In the genomic region with DNA sequence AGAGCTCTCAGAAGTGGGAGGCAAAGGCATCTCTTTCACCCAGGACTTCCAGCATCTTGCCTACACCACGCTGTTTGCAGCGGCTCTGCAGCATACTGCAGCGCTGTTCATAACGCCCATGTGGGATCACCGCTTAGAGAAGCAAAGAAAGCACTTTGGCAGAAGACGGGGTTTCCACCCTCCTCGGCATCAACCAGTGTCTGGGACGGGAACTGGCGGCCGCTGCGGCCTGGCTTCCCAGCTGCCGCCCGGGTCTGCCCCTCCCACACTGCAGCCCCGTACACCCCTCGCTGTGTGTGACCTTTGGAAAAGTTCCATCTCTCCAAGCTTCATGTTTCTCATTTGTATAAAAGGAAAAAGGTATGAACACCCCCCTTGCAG, we compare ENCODE assay signal across 8 cellular contexts. TPM values are rescaled to one million over a fixed set of nuclear protein-coding genes. Genes with fewer than 3 reads are reported as not detected.
DNase-seq lines count a peak whose midpoint lies in the region; ATAC-seq, FAIRE-seq and TF ChIP-seq lines count a peak whose summit lies in the region.

No MANE protein-coding gene starts in this region.

- H3K9me3 ChIP-seq in HUES48 (ENCODE audit: control insufficient read depth, insufficient read depth, low read length) (no peaks in the 10 kb centered on the region), WERI-Rb-1 (ENCODE audit: severe bottlenecking) (no peaks in the 10 kb centered on the region), spleen (no peaks in the 10 kb centered on the region)

- intact Hi-C loops in spleen (cut with DNase I; ENCODE audit: low total_unique reads): no loop called here

- TF ChIP-seq CTCF in WERI-Rb-1 (IDR thresholded peaks at IDR 0.05; ENCODE audit: low read depth, low read length) (no peak), choroid plexus epithelial cell (conservative IDR thresholded peaks at IDR 0.05; ENCODE audit: low read depth, low read length) (no peak), kidney epithelial cell (IDR thresholded peaks at IDR 0.05; ENCODE audit: insufficient read depth, low read length, poor library complexity, severe bottlenecking) (no peak), spleen (IDR thresholded peaks at IDR 0.05 in 8 of 11, conservative IDR thresholded peaks at IDR 0.05 in 3 of 11) (no peak)

- H3K36me3 ChIP-seq in HUES48 (ENCODE audit: control insufficient read depth, insufficient read depth, low read length) (peaks cover 11% of the 10 kb centered on the region), WERI-Rb-1 (peaks cover 5% of the 10 kb centered on the region), kidney epithelial cell (ENCODE audit: control insufficient read depth, insufficient read depth, low read length) (no peaks in the 10 kb centered on the region), spleen (peaks cover 0 to 19% (median 3%) of the 10 kb centered on the region in 6 donors)

- H3K27ac ChIP-seq in HUES48 (ENCODE audit: low read depth, low read length) (no peak overlapping the region), WERI-Rb-1 (peak overlapping the region; percentile 86), spleen (peak overlapping the region; percentile 87 to 99 (median 96))

- peak overlapping the region; percentile 47; the same call in 1 of the 2 replicates for H3K9ac ChIP-seq in HUES48 (ENCODE audit: low read depth, low read length)

- H3K27me3 ChIP-seq in HUES48 (ENCODE audit: control insufficient read depth, insufficient read depth, low read length): peaks cover 16% of the 10 kb centered on the region; the same call in 1 of the 2 replicates
- no peaks in the 10 kb centered on the region for H3K27me3 ChIP-seq in WERI-Rb-1 (ENCODE audit: insufficient read depth, low read depth, severe bottlenecking)
- H3K27me3 ChIP-seq in kidney epithelial cell (ENCODE audit: control insufficient read depth, insufficient read depth, low read length): no peaks in the 10 kb centered on the region
- no peaks in the 10 kb centered on the region for H3K27me3 ChIP-seq in spleen (replicated peaks in 1 of 7)

- H3K4me3 ChIP-seq in HUES48 (ENCODE audit: low read depth, low read length) (peak overlapping the region; percentile 83), WERI-Rb-1 (ENCODE audit: low read depth, low read length) (peak overlapping the region; percentile 60), choroid plexus epithelial cell (ENCODE audit: low read depth, low read length) (peak overlapping the region; percentile 76), kidney epithelial cell (ENCODE audit: low read depth, low read length) (peak overlapping the region; percentile 61), spleen (peak overlapping the region; percentile 54 to 91 (median 66))

- H3K4me1 ChIP-seq in HUES48 (ENCODE audit: control insufficient read depth, insufficient read depth, low read length) (peaks cover 11% of the 10 kb centered on the region; the same call in 1 of the 2 replicates), spleen (peaks cover 25 to 66% (median 50%) of the 10 kb centered on the region in 6 donors)

- TF ChIP-seq POLR2A in spleen (IDR thresholded peaks at IDR 0.05) (no peak), H54 (IDR thresholded peaks at IDR 0.05; ENCODE audit: low read depth, low read length) (no peak)

- DNase-seq in GF-D8 (lab: John Stamatoyannopoulos, UW): peak; percentile 84
- DNase-seq in WERI-Rb-1: peak; percentile 51
- DNase-seq in choroid plexus epithelial cell (ENCODE audit: low read depth): peak; percentile 66
- DNase-seq in kidney epithelial cell (ENCODE audit: low read depth): no peak
- DNase-seq in spleen: peak; percentile 85
- DNase-seq in H54 (ENCODE audit: insufficient read length, low spot score): no peak

- WGBS in spleen, 5 donors: 1 to 3% (median 2%) methylated on average over 15 of the region's 15 CpGs

- no peak for FAIRE-seq in H54 (lab: Jason Lieb, UNC)

- no peak for ATAC-seq in HG02623 (IDR thresholded peaks at IDR 0.05; ENCODE audit: unreplicated experiment)

RNA-seq across cellular contexts. Expression of gene TIRAP, which starts 0.5 kb away (rescaled TPM):
- total RNA-seq in kidney epithelial cell (7.1 and 11.7 TPM in 2 replicates), spleen (10 to 100 TPM; 15.4 to 23.5 (median 18.5) TPM)
- polyA plus RNA-seq in spleen: 1 to 10 TPM; 2.6 to 7.3 (median 3.0) TPM

RNA-seq across cellular contexts. Expression of gene FOXRED1, which starts 13.4 kb away (rescaled TPM):
- total RNA-seq in kidney epithelial cell (26.3 and 27.4 TPM in 2 replicates), spleen (10 to 100 TPM; 26.1 to 48.1 (median 32.0) TPM)
- 10 to 100 TPM; 20.5 to 31.6 (median 23.3) TPM for polyA plus RNA-seq in spleen

RNA-seq across cellular contexts. Expression of gene SRPRA, which starts 13.7 kb away (rescaled TPM):
- total RNA-seq in kidney epithelial cell: 86.2 and 101 TPM in 2 replicates
- 100 to 1,000 TPM; 103 to 130 (median 117) TPM for total RNA-seq in spleen
- 10 to 100 TPM; 30.9 to 35.3 (median 32.0) TPM for polyA plus RNA-seq in spleen

RNA-seq across cellular contexts. Expression of gene DCPS, which starts 21.5 kb away (rescaled TPM):
- total RNA-seq in kidney epithelial cell (15.0 and 15.8 TPM in 2 replicates), spleen (10 to 100 TPM; 17.4 to 30.8 (median 21.1) TPM)
- 10 to 100 TPM; 23.9 to 35.2 (median 30.4) TPM for polyA plus RNA-seq in spleen

Comparison
In these comparisons a context has a peak if more than half of its experiments do, and no peak if none do; other contexts are left out.
1. DNase-seq: peak in GF-D8 (single experiment), WERI-Rb-1 (single experiment), choroid plexus epithelial cell (single experiment) and spleen (single experiment); none in kidney epithelial cell (single experiment) and H54 (single experiment).
2. Peak in every context shown above with its lines, with median percentiles within 50 percentile points of each other: H3K4me3 ChIP-seq.